In the genomic region with DNA sequence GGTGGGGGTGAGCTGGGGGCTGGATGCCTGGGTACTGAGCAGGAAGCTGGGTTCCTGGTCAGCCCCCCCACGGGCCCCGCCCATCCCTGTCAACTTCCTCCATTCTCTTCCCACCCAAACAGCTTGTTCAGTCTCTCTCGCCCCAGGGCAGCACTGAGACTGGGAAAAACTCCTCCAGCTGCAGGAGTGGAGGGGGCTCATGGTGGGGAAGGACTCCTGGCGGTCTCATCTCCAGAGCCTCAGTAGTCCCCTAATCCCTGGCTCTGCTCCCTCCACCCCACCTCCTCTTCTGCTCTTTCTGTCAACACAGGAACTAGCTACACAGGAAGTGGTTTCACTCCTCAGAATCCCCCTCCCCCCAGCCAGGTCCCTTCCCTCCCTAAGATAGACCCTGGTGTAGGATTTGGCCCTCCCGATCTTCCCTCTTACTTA, we compare ENCODE assay signal across 8 cellular contexts. TPM values are rescaled to one million over a fixed set of nuclear protein-coding genes. Genes with fewer than 3 reads are reported as not detected.
DNase-seq lines count a peak whose midpoint lies in the region; ATAC-seq and TF ChIP-seq lines count a peak whose summit lies in the region.

A gene with protein sequence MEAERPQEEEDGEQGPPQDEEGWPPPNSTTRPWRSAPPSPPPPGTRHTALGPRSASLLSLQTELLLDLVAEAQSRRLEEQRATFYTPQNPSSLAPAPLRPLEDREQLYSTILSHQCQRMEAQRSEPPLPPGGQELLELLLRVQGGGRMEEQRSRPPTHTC (minus strand): TSS at position 36 of the 432 bp plus-strand sequence. CDS start 130 bp downstream, outside the sequence.

- peak within 1 kb of the TSS; percentile 98 for H3K27ac Mint-ChIP-seq in central memory CD8-positive, alpha-beta T cell (ENCODE audit: low read depth)
- H3K27ac Mint-ChIP-seq in memory B cell: peak within 1 kb of the TSS; percentile 95

- ATAC-seq in central memory CD8-positive, alpha-beta T cell (replicated peaks; ENCODE audit: extremely low read depth, poor library complexity, severe bottlenecking): no peak
- ATAC-seq in memory B cell (ENCODE audit: low read depth) (no peak), thoracic aorta (ENCODE audit: insufficient number of reproducible peaks, low FRiP score, low read depth) (no peak), GM21528 (IDR thresholded peaks at IDR 0.05; ENCODE audit: low FRiP score, unreplicated experiment) (no peak)

- peak within 1 kb of the TSS; percentile 91 to 97 for H3K27ac ChIP-seq in thoracic aorta

- H3K27me3 ChIP-seq in thoracic aorta (replicated peaks; ENCODE audit: insufficient read depth): no peaks in the 10 kb centered on the region

- TF ChIP-seq CTCF in thoracic aorta (IDR thresholded peaks at IDR 0.05): no peak

- intact Hi-C loops in T-helper 2 cell treated with Interferon-gamma antibody and Interleukin-4, amounts not matched to agents 100 ng/mL and 5 ng/mL, for 36 hours (cut with micrococcal nuclease): loop anchor here (10.0 kb wide), 1 partner anchor 1848 kb away; a partner anchor contains a TSS

- peak within 1 kb of the TSS; percentile 86 for H3K4me3 ChIP-seq in thoracic aorta

- peaks cover 76% of the 10 kb centered on the region for H3K4me1 Mint-ChIP-seq in central memory CD8-positive, alpha-beta T cell
- peaks cover 44% of the 10 kb centered on the region for H3K4me1 Mint-ChIP-seq in memory B cell

- H3K9me3 Mint-ChIP-seq in central memory CD8-positive, alpha-beta T cell: no peaks in the 10 kb centered on the region
- no peaks in the 10 kb centered on the region for H3K9me3 Mint-ChIP-seq in memory B cell

- H3K36me3 Mint-ChIP-seq in central memory CD8-positive, alpha-beta T cell (ENCODE audit: insufficient read depth): peaks cover 41% of the 10 kb centered on the region
- peaks cover 25% of the 10 kb centered on the region for H3K36me3 Mint-ChIP-seq in memory B cell

- DNase-seq in activated T-cell treated with anti-CD3 and anti-CD28 coated beads for 1 hour (ENCODE audit: low read depth): peak; percentile 38
- DNase-seq in activated T-cell treated with anti-CD3 and anti-CD28 coated beads for 4 hours: no peak
- DNase-seq in central memory CD8-positive, alpha-beta T cell (ENCODE audit: low spot score in 2 of 2): peak in 1 of 2 donors; percentile 23
- DNase-seq in memory B cell (ENCODE audit: low spot score in 2 of 2): peak in 1 of 2 donors; percentile 54
- no peak for DNase-seq in thoracic aorta (ENCODE audit: low spot score)
- no peak for DNase-seq in NCI-H187 (lab: John Stamatoyannopoulos, UW)

- peaks cover 24 to 43% of the 10 kb centered on the region in 2 donors for H3K4me1 ChIP-seq in thoracic aorta (ENCODE audit: control insufficient read depth in 1 of 2, low read depth in 2 of 2)

- no peaks in the 10 kb centered on the region for H3K9me3 ChIP-seq in thoracic aorta

- peaks cover 3% of the 10 kb centered on the region for H3K36me3 ChIP-seq in thoracic aorta

- no peaks in the 10 kb centered on the region for H3K27me3 Mint-ChIP-seq in central memory CD8-positive, alpha-beta T cell
- no peaks in the 10 kb centered on the region for H3K27me3 Mint-ChIP-seq in memory B cell

- peak within 1 kb of the TSS; percentile 98 for H3K4me3 Mint-ChIP-seq in central memory CD8-positive, alpha-beta T cell
- H3K4me3 Mint-ChIP-seq in memory B cell: peak within 1 kb of the TSS; percentile 100

RNA-seq across cellular contexts. Expression of the gene that starts here (rescaled TPM):
- 245 and 258 TPM in 2 replicates for total RNA-seq in T-helper 2 cell treated with Interferon-gamma antibody and Interleukin-4, amounts not matched to agents 100 ng/mL and 5 ng/mL, for 36 hours
- 10 to 100 TPM; 11.9 to 22.2 TPM for total RNA-seq in thoracic aorta

Comparison
In these comparisons a context has a peak if more than half of its experiments do, and no peak if none do; other contexts are left out.
1. RNA of the gene that starts here (total RNA-seq): 245 to 258 TPM in T-helper 2 cell treated with Interferon-gamma antibody and Interleukin-4, amounts not matched to agents 100 ng/mL and 5 ng/mL, for 36 hours; 11.9 to 22.2 TPM in thoracic aorta; every median in the first group is over 10 times any median in the second.